Comparison of ENCODE assay signal across 26 cellular contexts in genomic region chr20:57735831-57736737, GRCh38. TPM values are rescaled to one million over a fixed set of nuclear protein-coding genes. Genes with fewer than 3 reads are reported as not detected.
DNase-seq lines count a peak whose midpoint lies in the region; ATAC-seq, FAIRE-seq and TF ChIP-seq lines count a peak whose summit lies in the region.
"Had no signal": no experiment of that assay in that cellular context is flagged by ENCODE, and none has a peak within 500 bp of the region (broad histone marks: within the 10 kb centered on the region; RNA-seq: fewer than 3 reads in every experiment).

No MANE protein-coding gene starts in this region.

- no peak overlapping the region for H2AK9ac ChIP-seq in IMR-90 (replicated peaks; ENCODE audit: low read depth, low read length, poor library complexity)

- no peak overlapping the region for H3K14ac ChIP-seq in IMR-90 (replicated peaks; ENCODE audit: low read depth, low read length)

- H3K27ac ChIP-seq in IMR-90 (ENCODE audit: insufficient read depth, low read length) = no peak overlapping the region
- no peak overlapping the region for H3K27ac ChIP-seq in K562 (ENCODE audit: extremely low read depth, low read depth, low read length)
- H3K27ac ChIP-seq in psoas muscle = peak overlapping the region; percentile 62

- POLR2A ChIA-PET in IMR-90 (lab: Charles Lee; ENCODE audit: unreplicated experiment) = no interaction called here
- POLR2A ChIA-PET in K562 (lab: Yijun Ruan, JAX) = interaction anchor here (1.1 kb wide), 1 partner anchor 45 kb away, joined by 3 read pairs; no protein-coding TSS in a partner anchor

- H2BK20ac ChIP-seq in IMR-90 (ENCODE audit: low read depth, low read length) = no peak overlapping the region

- H3K79me1 ChIP-seq in IMR-90 (ENCODE audit: low read depth in 1 of 2, low read length in 2 of 2) = no peaks in the 10 kb centered on the region

- no peak overlapping the region for H3K56ac ChIP-seq in IMR-90 (ENCODE audit: extremely low read depth, insufficient read depth, low read length)

- dilution Hi-C loops in IMR-90 (cut with HindIII; ENCODE audit: low sequenced_read_pairs, unreplicated experiment) = no loop called here

- H3K9me1 ChIP-seq in IMR-90 (ENCODE audit: insufficient read depth, low read length) (no peaks in the 10 kb centered on the region), K562 (ENCODE audit: control insufficient read depth, insufficient read depth, low read length) (no peaks in the 10 kb centered on the region)

- intact Hi-C loops in IMR-90 (cut with micrococcal nuclease) = no loop called here
- intact Hi-C loops in K562 (cut with micrococcal nuclease) = no loop called here
- intact Hi-C loops in psoas muscle (cut with DNase I) = no loop called here

- DNase-seq in GM12891 (ENCODE audit: insufficient read length, low spot score) (no peak), IMR-90 (no peak), K562 (ENCODE audit: extremely low read depth in 1 of 4, low spot score in 3 of 4) (no peak), psoas muscle (peak in 1 of 2 donors; percentile 38), NOMO-1 treated with DMSO at 0.1 percent for 48 hours (lab: John Stamatoyannopoulos, UW; ENCODE audit: unreplicated experiment) (no peak), KG1 (lab: John Stamatoyannopoulos, UW) (no peak)
- no peak for DNase-seq in stimulated activated CD4-positive, alpha-beta T cell treated with anti-CD3 and anti-CD28 coated beads, Interleukin-2, amount 100 ng/mL, for 48 hours
- DNase-seq: activated CD4-positive, alpha-beta memory T cell treated with anti-CD3 and anti-CD28 coated beads for 36 hours; activated CD4-positive, alpha-beta T cell treated with anti-CD3 and anti-CD28 coated beads for 1 hour; activated CD8-positive, alpha-beta memory T cell treated with anti-CD3 and anti-CD28 coated beads, Interleukin-2, amount 50 U/mL, for 4 hours; activated naive CD4-positive, alpha-beta T cell treated with anti-CD3 and anti-CD28 coated beads for 36 hours; central memory CD4-positive, alpha-beta T cell; cortex of kidney; DMS153; effector memory CD4-positive, alpha-beta T cell; left ventricle myocardium superior; MV-4-11; naive B cell; NCI-H146; NCI-H2171; NCI-H510A; nucleus accumbens; stimulated activated CD4-positive, alpha-beta T cell treated with anti-CD3 and anti-CD28 coated beads, Interleukin-4, amount 100 ng/mL, for 4 hours; substantia nigra had no signal

- H4K20me1 ChIP-seq in IMR-90 (ENCODE audit: insufficient read depth, low read length) (no peaks in the 10 kb centered on the region), K562 (replicated peaks; ENCODE audit: control insufficient read depth, insufficient read depth, low read length) (no peaks in the 10 kb centered on the region)

- no peak overlapping the region for H4K5ac ChIP-seq in IMR-90 (ENCODE audit: low read depth, low read length)

- TF ChIP-seq RAD21 in IMR-90 (IDR thresholded peaks at IDR 0.05; ENCODE audit: low read length) = no peak
- TF ChIP-seq RAD21 in K562 (CRISPR knock-in tag; conservative IDR thresholded peaks at IDR 0.05 in 1 of 2, IDR thresholded peaks at IDR 0.05 in 1 of 2) = no peak

- BruUV-seq in IMR-90 (replicated peaks; lab: Mats Ljungman, UMichigan) = no TSS peak
- no TSS peak for BruUV-seq in K562 (replicated peaks; lab: Mats Ljungman, UMichigan)

- 67% methylated on average over 1 of the region's 8 CpGs; no CpG with 5 or more reads in 1 of the 2 experiments for WGBS in IMR-90 (ENCODE audit: extremely low coverage in 2 of 2, insufficient read length in 1 of 2), 2 experiments
- WGBS in K562 (ENCODE audit: insufficient coverage, low coverage, missing lambda C conversion rate) = 3% methylated on average over 8 of the region's 8 CpGs
- 35 to 48% (median 42%) methylated on average over 8 of the region's 8 CpGs for WGBS in psoas muscle, 3 donors

- no peak overlapping the region for H3K9ac ChIP-seq in IMR-90 (ENCODE audit: low read depth, low read length)
- H3K9ac ChIP-seq in K562 (ENCODE audit: insufficient read depth in 1 of 2, low read depth in 2 of 2, low read length in 2 of 2) = no peak overlapping the region

- no peak overlapping the region for H3K4ac ChIP-seq in IMR-90 (ENCODE audit: low read depth, low read length)

- H3K27me3 ChIP-seq in IMR-90 (ENCODE audit: control insufficient read depth, insufficient read depth, low read length) = peaks cover 16% of the 10 kb centered on the region
- H3K27me3 ChIP-seq in K562 (ENCODE audit: control insufficient read depth in 2 of 2, insufficient read depth in 2 of 2, low read length in 2 of 2) = peaks cover 0 to 24% of the 10 kb centered on the region in 2 experiments; a peak in 3 of 5 replicates
- no peaks in the 10 kb centered on the region for H3K27me3 ChIP-seq in psoas muscle (ENCODE audit: insufficient read depth in 3 of 3, low read length in 2 of 3)

- H2BK15ac ChIP-seq in IMR-90 (ENCODE audit: low read depth, low read length) = no peak overlapping the region

- FAIRE-seq in GM12891 (lab: Jason Lieb, UNC) (peak; percentile 54), K562 (lab: Jason Lieb, UNC) (no peak)
- FAIRE-seq: islet of Langerhans had no signal

- CTCF ChIA-PET in IMR-90 (lab: Yijun Ruan, JAX) (no interaction called here), K562 (lab: Yijun Ruan, JAX; ENCODE audit: low intra/inter-chr PET ratio) (no interaction called here)

- TF ChIP-seq CTCF in IMR-90 (conservative IDR thresholded peaks at IDR 0.05; ENCODE audit: low read depth, low read length) = no peak
- no peak for TF ChIP-seq CTCF in K562 (IDR thresholded peaks at IDR 0.05 in 2 of 3, conservative IDR thresholded peaks at IDR 0.05 in 1 of 3; ENCODE audit: insufficient read depth in 2 of 3, low read depth in 1 of 3, low read length in 3 of 3)
- no peak for TF ChIP-seq CTCF in psoas muscle (IDR thresholded peaks at IDR 0.05)

- no peak overlapping the region for H2AK5ac ChIP-seq in IMR-90 (ENCODE audit: low read depth, low read length)

- ATAC-seq in IMR-90 (ENCODE audit: low read depth) (no peak), K562 (no peak), psoas muscle (peak; percentile 25 to 64 (median 52)), HG03378 (IDR thresholded peaks at IDR 0.05; ENCODE audit: unreplicated experiment) (no peak)
- ATAC-seq: left ventricle myocardium superior had no signal

- no peak for TF ChIP-seq POLR2A in GM12891 (IDR thresholded peaks at IDR 0.05; ENCODE audit: low read depth, low read length)
- no peak for TF ChIP-seq POLR2A in IMR-90 (IDR thresholded peaks at IDR 0.05; ENCODE audit: low read depth, low read length)
- TF ChIP-seq POLR2A in K562 (conservative IDR thresholded peaks at IDR 0.05) = no peak

- H3K36me3 ChIP-seq in IMR-90 (ENCODE audit: control insufficient read depth, insufficient read depth, low read length) (no peaks in the 10 kb centered on the region), K562 (ENCODE audit: control insufficient read depth, insufficient read depth, low read length) (no peaks in the 10 kb centered on the region), psoas muscle (ENCODE audit: insufficient read depth in 1 of 2, low read depth in 1 of 2) (no peaks in the 10 kb centered on the region)

- H2AFZ ChIP-seq in IMR-90 (replicated peaks; ENCODE audit: low read length, poor library complexity) (no peak overlapping the region), K562 (ENCODE audit: low read depth, low read length) (no peak overlapping the region)

- no peak overlapping the region for H4K91ac ChIP-seq in IMR-90 (ENCODE audit: insufficient read depth, low read depth, low read length)

- H3K9me3 ChIP-seq in IMR-90 (ENCODE audit: control insufficient read depth, insufficient read depth, low read length) (no peaks in the 10 kb centered on the region), K562 (replicated peaks; ENCODE audit: control insufficient read depth, insufficient read depth, low read depth, low read length) (no peaks in the 10 kb centered on the region), psoas muscle (no peaks in the 10 kb centered on the region)

- in situ Hi-C loops in IMR-90 (cut with MboI; ENCODE audit: low sequenced_read_pairs) (no loop called here), K562 (cut with MboI) (no loop called here)

- H3K4me2 ChIP-seq in IMR-90 (ENCODE audit: low read depth, low read length) (no peak overlapping the region), K562 (ENCODE audit: insufficient read depth, low read length) (no peak overlapping the region)

- no peaks in the 10 kb centered on the region for H3K79me2 ChIP-seq in K562 (ENCODE audit: control insufficient read depth, insufficient read depth, low read length)

- H3K23ac ChIP-seq in IMR-90 (ENCODE audit: low read depth, low read length) = no peak overlapping the region

- no peaks in the 10 kb centered on the region for H3K4me1 ChIP-seq in IMR-90 (ENCODE audit: control insufficient read depth, insufficient read depth, low read length)
- H3K4me1 ChIP-seq in K562 (replicated peaks in 1 of 2; ENCODE audit: control insufficient read depth in 2 of 2, insufficient read depth in 2 of 2, low read length in 2 of 2) = no peaks in the 10 kb centered on the region; a peak in 1 of 5 replicates
- peaks cover 18% of the 10 kb centered on the region for H3K4me1 ChIP-seq in psoas muscle

- H3K4me3 ChIP-seq in IMR-90 (ENCODE audit: insufficient read depth, low read depth, low read length) = no peak overlapping the region
- H3K4me3 ChIP-seq in K562 = no peak overlapping the region
- H3K4me3 ChIP-seq in psoas muscle = peak overlapping the region; percentile 28

- no peak overlapping the region for H3K18ac ChIP-seq in IMR-90 (ENCODE audit: low read depth, low read length)

- H4K8ac ChIP-seq in IMR-90 (ENCODE audit: low read depth in 2 of 2, low read length in 2 of 2) = no peak overlapping the region

- no peak overlapping the region for H2BK5ac ChIP-seq in IMR-90 (ENCODE audit: low read depth, low read length, poor library complexity, severe bottlenecking)

- H2BK120ac ChIP-seq in IMR-90 (ENCODE audit: low read depth, low read length) = no peak overlapping the region

- TF ChIP-seq EP300 in K562 (IDR thresholded peaks at IDR 0.05; ENCODE audit: low read length) = no peak

RNA-seq across cellular contexts. Expression of gene PMEPA1, which starts 26.3 kb away (rescaled TPM):
- polyA plus RNA-seq in GM12891 (2012; ENCODE audit: low read depth, missing spikeins) = 2.8 TPM
- total RNA-seq in IMR-90 (2012; rRNA removed) = 1.4 and 2.0 TPM in 2 replicates
- 6.9 and 11.0 TPM in 2 replicates for polyA plus RNA-seq in IMR-90 (2012; rRNA removed)
- polyA plus RNA-seq in IMR-90 (2012; cell fraction: cytosol; rRNA removed) = 2.9 and 9.8 TPM in 2 replicates
- polyA plus RNA-seq in IMR-90 (2012; cell fraction: nucleus; rRNA removed; ENCODE audit: low replicate concordance) = 3.2 and 9.0 TPM in 2 replicates
- total RNA-seq in K562 (2011; cell fraction: chromatin; rRNA removed; ENCODE audit: low replicate concordance) = not detected in 2 replicates
- total RNA-seq in K562 (2011; cell fraction: nucleolus; rRNA removed) = not detected in 2 replicates
- total RNA-seq in K562 (2011; cell fraction: nucleoplasm; rRNA removed) = not detected in 2 replicates
- not detected in 2 replicates for total RNA-seq in K562 (2014; rRNA removed)
- not detected in 2 replicates for total RNA-seq in K562 (2014; rRNA removed; fragmentation: Illumina TruSeq; extraction: Trizol)
- not detected in 2 replicates for total RNA-seq in K562 (2015; rRNA removed; fragmentation: Illumina TruSeq; extraction: Trizol)
- total RNA-seq in K562 (2021) = 0.16 and 0.20 TPM in 2 replicates
- not detected in 2 replicates for polyA plus RNA-seq in K562 (2011; rRNA removed)
- polyA plus RNA-seq in K562 (2011; cell fraction: cytosol; rRNA removed) = not detected in 2 replicates
- not detected in 2 replicates for polyA plus RNA-seq in K562 (2011; cell fraction: nucleus; rRNA removed)
- polyA plus RNA-seq in K562 (2012) = 0.03 TPM in 1 of 2 replicates, not detected in the other
- not detected in 2 replicates for polyA plus RNA-seq in K562 (2014; fragmentation: Illumina TruSeq; extraction: Trizol)
- not detected for polyA plus RNA-seq in K562 (2014; fragmentation: Nextera tagmentation; extraction: Ambion mirVana)
- polyA plus RNA-seq in K562 (2014; rRNA removed) = not detected in 2 replicates
- not detected in 2 replicates for polyA minus RNA-seq in K562 (2011; rRNA and poly(A)+ RNA removed)
- not detected in 2 replicates for polyA minus RNA-seq in K562 (2011; cell fraction: cytosol; rRNA and poly(A)+ RNA removed)
- polyA minus RNA-seq in K562 (2011; cell fraction: nucleus; rRNA and poly(A)+ RNA removed) = not detected in 2 replicates
- total RNA-seq in psoas muscle = 10 to 100 TPM in 3 of 4 donors, 1 to 10 TPM in 1; 8.9 to 19.5 (median 15.6) TPM
- polyA plus RNA-seq in psoas muscle = 10 to 100 TPM; 17.1 to 34.0 (median 30.7) TPM

Comparison
In these comparisons a context has a peak if more than half of its experiments do, and no peak if none do; other contexts are left out.
1. ATAC-seq: peak in psoas muscle (4 of 4); none in IMR-90 (single experiment), K562 (single experiment) and HG03378 (single experiment).